19 cellular contexts compared by ENCODE assay signal in genomic region chr13:25860265-25860664, GRCh38.
"Had no signal": no experiment of that assay in that cellular context is flagged by ENCODE, and none has a peak within 500 bp of the region (broad histone marks: within the 10 kb centered on the region; RNA-seq: fewer than 3 reads in every experiment).

No MANE protein-coding gene starts in this region.

- DNase-seq: activated B cell treated with CpG ODN at 0.5 μM for 24 hours; activated CD4-positive, alpha-beta T cell treated with anti-CD3 and anti-CD28 coated beads for 48 hours; activated CD8-positive, alpha-beta T cell treated with anti-CD3 and anti-CD28 coated beads for 36 hours; activated naive CD4-positive, alpha-beta T cell treated with Interleukin-2 at 50 U/mL for 16 hours; activated naive CD8-positive, alpha-beta T cell treated with anti-CD3 and anti-CD28 coated beads, Interleukin-2, amount 10 ng/mL, durations not matched to agents 7 days and 5 days; activated T-cell treated with anti-CD3 and anti-CD28 coated beads, Interleukin-2, amount 50 U/mL, for 1 hour; effector CD8-positive, alpha-beta T cell; esophagus squamous epithelium; immature natural killer cell; mesendoderm; naive thymus-derived CD8-positive, alpha-beta T cell; stimulated activated naive CD4-positive, alpha-beta T cell; T-helper 9 cell; tibial artery had no signal

- ATAC-seq: activated CD8-positive, alpha-beta T cell treated with anti-CD3 and anti-CD28 coated beads for 36 hours; naive thymus-derived CD8-positive, alpha-beta T cell; sciatic nerve had no signal

- H3K4me1 ChIP-seq: esophagus squamous epithelium, parathyroid adenoma, tibial artery had no signal

- H3K27me3 ChIP-seq: tibial artery had no signal

- H3K27ac Mint-ChIP-seq: activated B cell treated with CpG ODN at 0.5 μM for 24 hours; activated CD8-positive, alpha-beta T cell treated with anti-CD3 and anti-CD28 coated beads for 36 hours; activated naive CD8-positive, alpha-beta T cell treated with anti-CD3 and anti-CD28 coated beads, Interleukin-2, amount 10 ng/mL, durations not matched to agents 7 days and 5 days; activated T-helper 2 cell treated with anti-CD3 and anti-CD28 coated beads, Interferon-gamma antibody, Interleukin-2, Interleukin-4, amounts not matched to agents 10 μg/mL and 5 μg/mL and 100 μg/mL, durations not matched to agents 14 hours and 24 hours and 36 hours; dendritic cell treated with granulocyte-macrophage colony-stimulating factor and Interleukin-4, amounts not matched to agents 40 ng/mL and 50 ng/mL, for 4 days; immature natural killer cell; naive thymus-derived CD8-positive, alpha-beta T cell had no signal

- H3K36me3 ChIP-seq: esophagus squamous epithelium, tibial artery had no signal

- H3K27me3 Mint-ChIP-seq: activated CD8-positive, alpha-beta T cell treated with anti-CD3 and anti-CD28 coated beads for 36 hours; brain had no signal

- H3K4me3 ChIP-seq: esophagus squamous epithelium, tibial artery had no signal

- H3K27ac ChIP-seq: esophagus squamous epithelium, parathyroid adenoma, tibial artery had no signal

- H3K9me3 ChIP-seq: esophagus squamous epithelium, tibial artery had no signal

- H3K36me3 Mint-ChIP-seq: activated naive CD8-positive, alpha-beta T cell treated with anti-CD3 and anti-CD28 coated beads, Interleukin-2, amount 10 ng/mL, durations not matched to agents 7 days and 5 days; brain; naive thymus-derived CD8-positive, alpha-beta T cell had no signal

- H3K4me1 Mint-ChIP-seq: activated B cell treated with CpG ODN at 0.5 μM for 24 hours; activated naive CD8-positive, alpha-beta T cell treated with anti-CD3 and anti-CD28 coated beads, Interleukin-2, amount 10 ng/mL, durations not matched to agents 7 days and 5 days; immature natural killer cell had no signal

- H3K4me3 Mint-ChIP-seq: activated B cell treated with CpG ODN at 0.5 μM for 24 hours; activated CD8-positive, alpha-beta T cell treated with anti-CD3 and anti-CD28 coated beads for 36 hours; activated naive CD8-positive, alpha-beta T cell treated with anti-CD3 and anti-CD28 coated beads, Interleukin-2, amount 10 ng/mL, durations not matched to agents 7 days and 5 days; brain; dendritic cell treated with granulocyte-macrophage colony-stimulating factor and Interleukin-4, amounts not matched to agents 40 ng/mL and 50 ng/mL, for 4 days; immature natural killer cell; naive thymus-derived CD8-positive, alpha-beta T cell had no signal

- H3K9me3 Mint-ChIP-seq: activated B cell treated with CpG ODN at 0.5 μM for 24 hours; activated CD8-positive, alpha-beta T cell treated with anti-CD3 and anti-CD28 coated beads for 36 hours; activated T-helper 2 cell treated with anti-CD3 and anti-CD28 coated beads, Interferon-gamma antibody, Interleukin-2, Interleukin-4, amounts not matched to agents 10 μg/mL and 5 μg/mL and 100 μg/mL, durations not matched to agents 14 hours and 24 hours and 36 hours; brain; dendritic cell treated with granulocyte-macrophage colony-stimulating factor and Interleukin-4, amounts not matched to agents 40 ng/mL and 50 ng/mL, for 4 days; immature natural killer cell had no signal
